Comparison of ENCODE assay signal across 40 cellular contexts in the genomic region with DNA sequence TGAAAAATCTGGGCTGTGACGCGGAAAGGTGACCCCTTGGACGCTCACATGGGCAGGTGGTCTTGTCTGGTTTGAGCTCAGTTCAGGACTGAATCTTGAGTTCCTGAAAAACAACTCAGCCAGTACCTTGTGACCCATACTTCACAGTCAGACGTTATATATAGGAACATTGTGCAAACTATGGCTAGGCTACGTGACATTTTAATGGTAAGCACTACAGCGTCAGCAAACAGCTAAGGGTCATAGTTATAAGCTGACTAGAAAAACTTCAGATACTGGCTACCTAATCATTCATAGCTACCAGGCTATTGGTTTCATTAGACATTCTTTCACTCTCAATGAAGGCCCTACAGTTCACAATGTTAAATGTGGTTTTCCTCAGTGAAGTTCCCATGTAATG. TPM values are rescaled to one million over a fixed set of nuclear protein-coding genes. Genes with fewer than 3 reads are reported as not detected.
"Had no signal": no experiment of that assay in that cellular context is flagged by ENCODE, and none has a peak within 500 bp of the region (broad histone marks: within the 10 kb centered on the region; RNA-seq: fewer than 3 reads in every experiment).

No MANE protein-coding gene starts in this region.

- H3K4me1 ChIP-seq: adrenal gland, esophagus squamous epithelium, gastroesophageal sphincter had no signal

- DNase-seq: activated CD4-positive, alpha-beta memory T cell treated with anti-CD3 and anti-CD28 coated beads for 36 hours; activated CD4-positive, alpha-beta T cell treated with anti-CD3 and anti-CD28 coated beads for 36 hours; activated CD4-positive, alpha-beta T cell treated with anti-CD3 and anti-CD28 coated beads, Interleukin-2, amount 10 ng/mL, durations not matched to agents 24 days and 14 days; activated CD4-positive, CD25-positive, alpha-beta regulatory T cell; activated CD4-positive, CD25-positive, alpha-beta regulatory T cell treated with anti-CD3 and anti-CD28 coated beads, Interleukin-2, amount 50 U/mL, for 72 hours; activated CD8-positive, alpha-beta memory T cell treated with anti-CD3 and anti-CD28 coated beads, Interleukin-2, amount 10 ng/mL, durations not matched to agents 7 days and 5 days; activated CD8-positive, alpha-beta memory T cell treated with anti-CD3 and anti-CD28 coated beads, Interleukin-2, amount 50 U/mL, for 4 hours; activated CD8-positive, alpha-beta T cell treated with anti-CD3 and anti-CD28 coated beads, Interleukin-2, amount 10 ng/mL, durations not matched to agents 7 days and 5 days; activated effector memory CD4-positive, alpha-beta T cell treated with anti-CD3 and anti-CD28 coated beads, Interleukin-2, amount 50 U/mL, for 16 hours; activated naive CD4-positive, alpha-beta T cell treated with anti-CD3 and anti-CD28 coated beads for 36 hours; activated naive CD8-positive, alpha-beta T cell treated with anti-CD3 and anti-CD28 coated beads for 36 hours; activated naive CD8-positive, alpha-beta T cell treated with anti-CD3 and anti-CD28 coated beads, Interleukin-2, amount 50 U/mL, for 24 hours; activated T-cell treated with anti-CD3 and anti-CD28 coated beads, Interleukin-2, amount 50 U/mL, for 1 hour; activated T-cell treated with anti-CD3 and anti-CD28 coated beads, Interleukin-2, amount 50 U/mL, for 48 hours; amygdala; aorta; caudate nucleus; cortex of kidney; effector CD8-positive, alpha-beta T cell; esophagus squamous epithelium; foreskin melanocyte; heart right ventricle; T-helper 17 cell; T1000 had no signal

- H3K9me3 ChIP-seq: adrenal gland, body of pancreas, esophagus squamous epithelium, gastroesophageal sphincter, heart right ventricle had no signal

- H3K27me3 ChIP-seq: adrenal gland, body of pancreas had no signal

- H3K36me3 ChIP-seq: adrenal gland, esophagus squamous epithelium, gastroesophageal sphincter, heart right ventricle had no signal

- H3K27ac ChIP-seq: adrenal gland, epithelial cell of prostate, esophagus squamous epithelium, gastroesophageal sphincter had no signal

- FAIRE-seq: colon, endometrium, endothelial cell of umbilical vein had no signal

- H3K4me3 ChIP-seq: adrenal gland, body of pancreas, esophagus squamous epithelium, gastroesophageal sphincter, heart right ventricle had no signal

- ATAC-seq: activated CD4-positive, alpha-beta T cell treated with anti-CD3 and anti-CD28 coated beads for 36 hours; activated CD8-positive, alpha-beta memory T cell treated with anti-CD3 and anti-CD28 coated beads, Interleukin-2, amount 10 ng/mL, durations not matched to agents 7 days and 5 days; activated CD8-positive, alpha-beta T cell treated with anti-CD3 and anti-CD28 coated beads, Interleukin-2, amount 10 ng/mL, durations not matched to agents 7 days and 5 days; activated naive CD8-positive, alpha-beta T cell treated with anti-CD3 and anti-CD28 coated beads, Interleukin-2, amount 50 U/mL, for 24 hours; body of pancreas; gastroesophageal sphincter; T-helper 17 cell had no signal

RNA-seq across cellular contexts. Expression of a gene that starts 14.8 kb away (rescaled TPM):
- total RNA-seq: activated CD4-positive, alpha-beta memory T cell treated with anti-CD3 and anti-CD28 coated beads for 36 hours; activated CD4-positive, alpha-beta T cell treated with anti-CD3 and anti-CD28 coated beads for 36 hours; activated CD4-positive, alpha-beta T cell treated with anti-CD3 and anti-CD28 coated beads, Interleukin-2, amount 10 ng/mL, durations not matched to agents 24 days and 14 days; activated CD8-positive, alpha-beta memory T cell treated with anti-CD3 and anti-CD28 coated beads for 36 hours; activated CD8-positive, alpha-beta memory T cell treated with anti-CD3 and anti-CD28 coated beads, Interleukin-2, amount 10 ng/mL, durations not matched to agents 7 days and 5 days; activated CD8-positive, alpha-beta T cell treated with anti-CD3 and anti-CD28 coated beads, Interleukin-2, amount 10 ng/mL, durations not matched to agents 7 days and 5 days; activated naive CD4-positive, alpha-beta T cell treated with anti-CD3 and anti-CD28 coated beads for 36 hours; activated naive CD8-positive, alpha-beta T cell treated with anti-CD3 and anti-CD28 coated beads for 36 hours; activated T-helper 1 cell treated with anti-CD3 and anti-CD28 coated beads, Interleukin-12 subunit alpha, Interleukin-12 subunit beta, Interleukin-2, Interleukin-4 antibody, amounts not matched to agents 30 ng/mL and 10 ng/mL and 1 ng/mL, durations not matched to agents 14 hours and 24 hours and 36 hours; activated T-helper 2 cell treated with anti-CD3 and anti-CD28 coated beads, Interferon-gamma antibody, Interleukin-2, Interleukin-4, amounts not matched to agents 10 μg/mL and 5 μg/mL and 100 μg/mL, durations not matched to agents 14 hours and 24 hours and 36 hours; adrenal gland; aorta; body of pancreas; chondrocyte; dermis microvascular lymphatic vessel endothelial cell; endothelial cell of umbilical vein; esophagus squamous epithelium; fibroblast of lung; fibroblast of villous mesenchyme; gastroesophageal sphincter; glomerular endothelial cell; heart right ventricle; T-helper 17 cell had no signal
- polyA plus RNA-seq: adrenal gland, aorta, endothelial cell of umbilical vein, esophagus, fibroblast of lung, heart right ventricle had no signal

RNA-seq across cellular contexts. Expression of a gene that starts 37.3 kb away (rescaled TPM):
- total RNA-seq: activated CD4-positive, alpha-beta memory T cell treated with anti-CD3 and anti-CD28 coated beads for 36 hours; activated CD4-positive, alpha-beta T cell treated with anti-CD3 and anti-CD28 coated beads for 36 hours; activated CD4-positive, alpha-beta T cell treated with anti-CD3 and anti-CD28 coated beads, Interleukin-2, amount 10 ng/mL, durations not matched to agents 24 days and 14 days; activated CD8-positive, alpha-beta memory T cell treated with anti-CD3 and anti-CD28 coated beads for 36 hours; activated CD8-positive, alpha-beta memory T cell treated with anti-CD3 and anti-CD28 coated beads, Interleukin-2, amount 10 ng/mL, durations not matched to agents 7 days and 5 days; activated CD8-positive, alpha-beta T cell treated with anti-CD3 and anti-CD28 coated beads, Interleukin-2, amount 10 ng/mL, durations not matched to agents 7 days and 5 days; activated naive CD4-positive, alpha-beta T cell treated with anti-CD3 and anti-CD28 coated beads for 36 hours; activated naive CD8-positive, alpha-beta T cell treated with anti-CD3 and anti-CD28 coated beads for 36 hours; activated T-helper 1 cell treated with anti-CD3 and anti-CD28 coated beads, Interleukin-12 subunit alpha, Interleukin-12 subunit beta, Interleukin-2, Interleukin-4 antibody, amounts not matched to agents 30 ng/mL and 10 ng/mL and 1 ng/mL, durations not matched to agents 14 hours and 24 hours and 36 hours; activated T-helper 2 cell treated with anti-CD3 and anti-CD28 coated beads, Interferon-gamma antibody, Interleukin-2, Interleukin-4, amounts not matched to agents 10 μg/mL and 5 μg/mL and 100 μg/mL, durations not matched to agents 14 hours and 24 hours and 36 hours; adrenal gland; aorta; body of pancreas; chondrocyte; dermis microvascular lymphatic vessel endothelial cell; endothelial cell of umbilical vein; esophagus squamous epithelium; fibroblast of lung; fibroblast of villous mesenchyme; gastroesophageal sphincter; glomerular endothelial cell; heart right ventricle; T-helper 17 cell had no signal
- polyA plus RNA-seq: adrenal gland, aorta, endothelial cell of umbilical vein, esophagus, fibroblast of lung, heart right ventricle had no signal

RNA-seq across cellular contexts. Expression of a gene that starts 42.4 kb away (rescaled TPM):
- total RNA-seq: activated CD4-positive, alpha-beta T cell treated with anti-CD3 and anti-CD28 coated beads, Interleukin-2, amount 10 ng/mL, durations not matched to agents 24 days and 14 days had no signal

RNA-seq across cellular contexts. Expression of a gene that starts 50.1 kb away (rescaled TPM):
- total RNA-seq: chondrocyte, dermis microvascular lymphatic vessel endothelial cell, fibroblast of lung, fibroblast of villous mesenchyme had no signal
- polyA plus RNA-seq: fibroblast of lung had no signal
